8 cellular contexts compared by ENCODE assay signal in genomic region chr12:120367252-120367923, GRCh38. TPM values are rescaled to one million over a fixed set of nuclear protein-coding genes. Genes with fewer than 3 reads are reported as not detected.
A peak's percentile ranks its signal among the peaks of the same experiment; 100 is the strongest.
DNase-seq lines count a peak whose midpoint lies in the region; ATAC-seq and TF ChIP-seq lines count a peak whose summit lies in the region.

No MANE protein-coding gene starts in this region.

- H3K27ac Mint-ChIP-seq in activated naive CD4-positive, alpha-beta T cell treated with anti-CD3 and anti-CD28 coated beads for 36 hours, result no peak overlapping the region

- peak; percentile 23 for ATAC-seq in gastroesophageal sphincter
- no peak for ATAC-seq in stimulated activated naive CD8-positive, alpha-beta T cell treated with anti-CD3 and anti-CD28 coated beads, Interleukin-15, Interleukin-2, amounts not matched to agents 100 U/mL and 50 U/mL, for 24 hours
- ATAC-seq in HG02981 (IDR thresholded peaks at IDR 0.05; ENCODE audit: unreplicated experiment), result no peak

- WGBS in SK-N-SH (ENCODE audit: low lambda C conversion rate), result 57% methylated on average over 10 of the region's 10 CpGs
- WGBS in gastroesophageal sphincter (ENCODE audit: low coverage in 1 of 2), 2 donors, result 60% methylated on average over 2 of the region's 10 CpGs; no CpG with 5 or more reads in 1 of the 2 donors

- H3K4me1 Mint-ChIP-seq in activated naive CD4-positive, alpha-beta T cell treated with anti-CD3 and anti-CD28 coated beads for 36 hours (ENCODE audit: low read depth), result peaks cover 15% of the 10 kb centered on the region

- H3K9me3 ChIP-seq in SK-N-SH, result no peaks in the 10 kb centered on the region
- H3K9me3 ChIP-seq in gastroesophageal sphincter, result no peaks in the 10 kb centered on the region

- peak overlapping the region; percentile 26 to 60; a peak in 3 of 4 replicates for H3K4me3 ChIP-seq in SK-N-SH (ENCODE audit: low read depth in 2 of 2, low read length in 1 of 2)
- H3K4me3 ChIP-seq in gastroesophageal sphincter, result peak overlapping the region in 1 of 2 donors; percentile 56

- no peaks in the 10 kb centered on the region for H3K9me3 Mint-ChIP-seq in activated naive CD4-positive, alpha-beta T cell treated with anti-CD3 and anti-CD28 coated beads for 36 hours

- no peaks in the 10 kb centered on the region for H3K36me3 ChIP-seq in SK-N-SH (replicated peaks in 1 of 2; ENCODE audit: control insufficient read depth in 1 of 2, insufficient read depth in 2 of 2, low read length in 1 of 2)
- no peaks in the 10 kb centered on the region for H3K36me3 ChIP-seq in gastroesophageal sphincter

- H3K27me3 Mint-ChIP-seq in activated naive CD4-positive, alpha-beta T cell treated with anti-CD3 and anti-CD28 coated beads for 36 hours (ENCODE audit: low read depth), result peaks cover 76% of the 10 kb centered on the region

- H3K9me2 ChIP-seq in SK-N-SH, result no peaks in the 10 kb centered on the region

- peaks cover 5% of the 10 kb centered on the region for H3F3A ChIP-seq in SK-N-SH (replicated peaks; ENCODE audit: insufficient read depth)

- H3K4me3 Mint-ChIP-seq in activated naive CD4-positive, alpha-beta T cell treated with anti-CD3 and anti-CD28 coated beads for 36 hours, result peak overlapping the region; percentile 56

- H4K20me1 ChIP-seq in SK-N-SH (ENCODE audit: insufficient read depth), result no peaks in the 10 kb centered on the region

- H3K4me1 ChIP-seq in SK-N-SH (ENCODE audit: control insufficient read depth in 1 of 2, insufficient read depth in 2 of 2, low read depth in 1 of 2, low read length in 1 of 2), result peaks cover 0 to 35% of the 10 kb centered on the region in 2 experiments; a peak in 1 of 4 replicates
- H3K4me1 ChIP-seq in gastroesophageal sphincter, result peaks cover 0 to 24% (median 13%) of the 10 kb centered on the region in 3 donors

- intact Hi-C loops in activated naive CD4-positive, alpha-beta T cell treated with anti-CD3 and anti-CD28 coated beads for 36 hours (cut with micrococcal nuclease), result no loop called here

- H3K9ac ChIP-seq in SK-N-SH, result no peak overlapping the region

- peak overlapping the region; percentile 69; the same call in 1 of the 2 replicates for H3K4me2 ChIP-seq in SK-N-SH

- CTCF ChIA-PET in activated naive CD4-positive, alpha-beta T cell treated with anti-CD3 and anti-CD28 coated beads for 36 hours (lab: Charles Lee), result interaction anchor here (0.5 to 1.8 kb wide), 16 partner anchors 10 to 638 kb away, joined by 3 to 10 read pairs (median 3); partner anchors contain the start of gene SIRT4
- CTCF ChIA-PET in SK-N-SH (lab: Yijun Ruan, JAX), result interaction anchor here (0.6 to 9.0 kb wide), 30 partner anchors 9 to 282 kb away, joined by 3 to 95 read pairs (median 4); partner anchors contain the start of genes RNU4-2, SIRT4 and SRSF9

- no peaks in the 10 kb centered on the region for H3K79me2 ChIP-seq in SK-N-SH (ENCODE audit: insufficient read depth)

- TF ChIP-seq CTCF in SK-N-SH (IDR thresholded peaks at IDR 0.05) (peak; percentile 60), gastroesophageal sphincter (IDR thresholded peaks at IDR 0.05) (no peak)

- no peaks in the 10 kb centered on the region for H3K36me3 Mint-ChIP-seq in activated naive CD4-positive, alpha-beta T cell treated with anti-CD3 and anti-CD28 coated beads for 36 hours (ENCODE audit: low read depth)

- peak; percentile 39 for TF ChIP-seq RAD21 in SK-N-SH (IDR thresholded peaks at IDR 0.05; ENCODE audit: low read length)

- DNase-seq in activated naive CD4-positive, alpha-beta T cell treated with anti-CD3 and anti-CD28 coated beads for 36 hours, result peak; percentile 36
- DNase-seq in activated naive CD4-positive, alpha-beta T cell treated with anti-CD3 and anti-CD28 coated beads, Interleukin-2, amount 50 U/mL, for 16 hours, result no peak
- peak; percentile 70 for DNase-seq in SK-N-SH
- DNase-seq in stimulated activated naive CD8-positive, alpha-beta T cell treated with anti-CD3 and anti-CD28 coated beads, Interleukin-15, Interleukin-2, amounts not matched to agents 100 U/mL and 50 U/mL, for 24 hours, result peak; percentile 28
- no peak for DNase-seq in RPMI8226
- DNase-seq in NCI-H1048 (lab: John Stamatoyannopoulos, UW), result no peak

- TF ChIP-seq POLR2A in gastroesophageal sphincter (IDR thresholded peaks at IDR 0.05), result no peak

- no peak overlapping the region for H2AFZ ChIP-seq in SK-N-SH (ENCODE audit: low read depth)

- TF ChIP-seq EP300 in SK-N-SH (IDR thresholded peaks at IDR 0.05; ENCODE audit: borderline replicate concordance in 1 of 2, low read depth in 1 of 2, low read length in 1 of 2), result no peak
- TF ChIP-seq EP300 in gastroesophageal sphincter (IDR thresholded peaks at IDR 0.05), result no peak

- POLR2A ChIA-PET in SK-N-SH (lab: Yijun Ruan, JAX), result interaction anchor here (0.7 to 2.4 kb wide), 3 partner anchors 75 to 1506 kb away, joined by 3 to 12 read pairs (median 6); partner anchors contain the start of genes RNU4-1, RNU4-2 and RPLP0

- peaks cover 36% of the 10 kb centered on the region for H3K27me3 ChIP-seq in SK-N-SH (ENCODE audit: insufficient read depth)
- peaks cover 60% of the 10 kb centered on the region for H3K27me3 ChIP-seq in gastroesophageal sphincter

- H3K27ac ChIP-seq in SK-N-SH (ENCODE audit: low read depth in 2 of 2, low read length in 1 of 2) (peak overlapping the region in 1 of 2 experiments; percentile 39; a peak in 1 of 4 replicates), gastroesophageal sphincter (no peak overlapping the region)

TF ChIP-seq in SK-N-SH, 30 proteins besides CTCF, POLR2A, EP300 and RAD21:
- no peak for TF ChIP-seq TAF1 (IDR thresholded peaks at IDR 0.05; ENCODE audit: borderline replicate concordance, low read depth, low read length)
- peak; percentile 22; the same call in 1 of the 2 replicates for TF ChIP-seq MXI1 (IDR thresholded peaks at IDR 0.05; ENCODE audit: low read depth, low read length)

RNA-seq across cellular contexts. Expression of gene MSI1, which starts 1.6 kb away (rescaled TPM):
- total RNA-seq in activated naive CD4-positive, alpha-beta T cell treated with anti-CD3 and anti-CD28 coated beads for 36 hours, result under 1 TPM; 0.27 to 0.57 TPM
- polyA plus RNA-seq in SK-N-SH (2012; rRNA removed), result 1.3 and 1.7 TPM in 2 replicates
- polyA plus RNA-seq in SK-N-SH (2012; cell fraction: cytosol; rRNA removed), result 1.4 and 1.5 TPM in 2 replicates
- 1.7 and 2.2 TPM in 2 replicates for polyA plus RNA-seq in SK-N-SH (2012; cell fraction: nucleus; rRNA removed)
- 1 to 10 TPM in 1 of 4 donors, under 1 TPM in 3; 0.16 to 9.2 (median 0.70) TPM for total RNA-seq in gastroesophageal sphincter

RNA-seq across cellular contexts. Expression of gene PLA2G1B, which starts 39.8 kb away (rescaled TPM):
- not detected for total RNA-seq in activated naive CD4-positive, alpha-beta T cell treated with anti-CD3 and anti-CD28 coated beads for 36 hours
- not detected in 2 replicates for polyA plus RNA-seq in SK-N-SH (2012; rRNA removed)
- not detected in 2 replicates for polyA plus RNA-seq in SK-N-SH (2012; cell fraction: cytosol; rRNA removed)
- not detected in 2 replicates for polyA plus RNA-seq in SK-N-SH (2012; cell fraction: nucleus; rRNA removed)
- not detected for total RNA-seq in gastroesophageal sphincter

Comparison
In these comparisons a context has a peak if more than half of its experiments do, and no peak if none do; other contexts are left out.
1. DNase-seq: peak in activated naive CD4-positive, alpha-beta T cell treated with anti-CD3 and anti-CD28 coated beads for 36 hours (single experiment), SK-N-SH (single experiment) and stimulated activated naive CD8-positive, alpha-beta T cell treated with anti-CD3 and anti-CD28 coated beads, Interleukin-15, Interleukin-2, amounts not matched to agents 100 U/mL and 50 U/mL, for 24 hours (single experiment); none in activated naive CD4-positive, alpha-beta T cell treated with anti-CD3 and anti-CD28 coated beads, Interleukin-2, amount 50 U/mL, for 16 hours (single experiment), RPMI8226 (single experiment) and NCI-H1048 (single experiment).